In genomic region chr3:190519886-190520285, GRCh38 we compare ENCODE assay signal across 21 cellular contexts. TPM values are rescaled to one million over a fixed set of nuclear protein-coding genes. Genes with fewer than 3 reads are reported as not detected.
A peak's percentile ranks its signal among the peaks of the same experiment; 100 is the strongest.
DNase-seq lines count a peak whose midpoint lies in the region; TF ChIP-seq lines count a peak whose summit lies in the region.
"Had no signal": no experiment of that assay in that cellular context is flagged by ENCODE, and none has a peak within 500 bp of the region (broad histone marks: within the 10 kb centered on the region; RNA-seq: fewer than 3 reads in every experiment).

No MANE protein-coding gene starts in this region.

- H3K9me2 ChIP-seq in GM23248 (ENCODE audit: insufficient read depth): no peaks in the 10 kb centered on the region

- in situ Hi-C loops in GM23248 (cut with MboI): no loop called here

- H3K27me3 ChIP-seq in GM23248 (replicated peaks; ENCODE audit: insufficient read depth): no peaks in the 10 kb centered on the region
- H3K27me3 ChIP-seq in spleen (replicated peaks in 1 of 7): no peaks in the 10 kb centered on the region
- no peaks in the 10 kb centered on the region for H3K27me3 ChIP-seq in tibial artery
- H3K27me3 ChIP-seq: BLaER1 treated with 17β-estradiol and CSF1 and Interleukin-3, amounts not matched to agents 10 nM and 100 nM had no signal

- no peaks in the 10 kb centered on the region for H3K9me3 ChIP-seq in GM23248 (ENCODE audit: low read depth)
- no peaks in the 10 kb centered on the region for H3K9me3 ChIP-seq in SK-N-MC (ENCODE audit: low read depth, low read length)
- H3K9me3 ChIP-seq in spleen: peaks cover 0 to 4% (median 0%) of the 10 kb centered on the region in 8 donors
- no peaks in the 10 kb centered on the region for H3K9me3 ChIP-seq in tibial artery

- H3K36me3 ChIP-seq in GM23248 (ENCODE audit: low read depth): no peaks in the 10 kb centered on the region; the same call in 1 of the 2 replicates
- H3K36me3 ChIP-seq in SK-N-MC (ENCODE audit: insufficient read depth, low read length): peaks cover 40% of the 10 kb centered on the region
- peaks cover 0 to 6% (median 0%) of the 10 kb centered on the region in 6 donors for H3K36me3 ChIP-seq in spleen
- no peaks in the 10 kb centered on the region for H3K36me3 ChIP-seq in tibial artery

- no peaks in the 10 kb centered on the region for H4K20me1 ChIP-seq in GM23248 (ENCODE audit: insufficient read depth)

- H3K4me3 ChIP-seq in AG10803 (ENCODE audit: low read length): no peak overlapping the region
- no peak overlapping the region for H3K4me3 ChIP-seq in GM23248
- H3K4me3 ChIP-seq in SK-N-MC: peak overlapping the region; percentile 12; the same call in 1 of the 2 replicates
- no peak overlapping the region for H3K4me3 ChIP-seq in fibroblast of mammary gland (ENCODE audit: control insufficient read depth, low read depth, low read length)
- H3K4me3 ChIP-seq in spleen: no peak overlapping the region
- no peak overlapping the region for H3K4me3 ChIP-seq in tibial artery
- H3K4me3 ChIP-seq: BLaER1 treated with 17β-estradiol and CSF1 and Interleukin-3, amounts not matched to agents 10 nM and 100 nM had no signal

- intact Hi-C loops in spleen (cut with DNase I; ENCODE audit: low total_unique reads): no loop called here
- intact Hi-C loops in tibial artery (cut with DNase I; ENCODE audit: low total_unique reads): no loop called here

- H3K4me2 ChIP-seq in GM23248 (ENCODE audit: unreplicated experiment): no peak overlapping the region
- H3K4me2 ChIP-seq: BLaER1 treated with 17β-estradiol and CSF1 and Interleukin-3, amounts not matched to agents 10 nM and 100 nM had no signal

- WGBS in GM23248 (ENCODE audit: low coverage in 1 of 2, low lambda C conversion rate in 2 of 2, missing lambda C conversion rate in 2 of 2), 2 experiments: 33 to 48% methylated on average over 1 of the region's 1 CpG
- 45 to 95% (median 63%) methylated on average over 1 of the region's 1 CpG for WGBS in spleen, 5 donors

- TF ChIP-seq CTCF in AG10803 (conservative IDR thresholded peaks at IDR 0.05; ENCODE audit: low read length): no peak
- no peak for TF ChIP-seq CTCF in fibroblast of mammary gland (conservative IDR thresholded peaks at IDR 0.05; ENCODE audit: control insufficient read depth, insufficient read depth, low read depth, low read length)
- TF ChIP-seq CTCF in spleen (IDR thresholded peaks at IDR 0.05 in 8 of 11, conservative IDR thresholded peaks at IDR 0.05 in 3 of 11): no peak
- TF ChIP-seq CTCF in tibial artery (IDR thresholded peaks at IDR 0.05): no peak

- peaks cover 85% of the 10 kb centered on the region for H3K79me2 ChIP-seq in GM23248 (ENCODE audit: insufficient read depth)

- H3K4me1 ChIP-seq in GM23248 (ENCODE audit: insufficient read depth) (peaks cover 44% of the 10 kb centered on the region), spleen (peaks cover 0 to 31% (median 12%) of the 10 kb centered on the region in 6 donors), tibial artery (peaks cover 0 to 12% (median 6%) of the 10 kb centered on the region in 4 donors)

- DNase-seq in AG10803 (ENCODE audit: low read depth) (peak; percentile 54), GM23248 (peak; percentile 67), SK-N-MC (ENCODE audit: low read depth, low spot score) (no peak), fibroblast of mammary gland (ENCODE audit: low read depth) (peak; percentile 64), spleen (no peak), tibial artery (no peak), activated gamma-delta T cell treated with Interleukin-2 at 50 U/mL for 16 hours (no peak)
- DNase-seq in activated CD8-positive, alpha-beta memory T cell treated with anti-CD3 and anti-CD28 coated beads for 24 hours: no peak
- DNase-seq: CD4-positive, alpha-beta memory T cell; DMS153; GDM1; Karpas-422; MM.1S; NCI-H1092; NCI-H1436; NCI-H1930; NCI-H226; NCI-H510A treated with DMSO at 0.1 percent for 48 hours; NCI-H748 treated with DMSO at 0.1 percent for 48 hours; Right ventricle myocardium superior had no signal

- TF ChIP-seq POLR2A in spleen (IDR thresholded peaks at IDR 0.05): no peak

- no peak overlapping the region for H3K27ac ChIP-seq in GM23248
- no peak overlapping the region for H3K27ac ChIP-seq in SK-N-MC
- H3K27ac ChIP-seq in spleen: no peak overlapping the region
- H3K27ac ChIP-seq in tibial artery: no peak overlapping the region
- H3K27ac ChIP-seq: BLaER1 treated with 17β-estradiol and CSF1 and Interleukin-3, amounts not matched to agents 10 nM and 100 nM had no signal

- H3F3A ChIP-seq in GM23248 (ENCODE audit: insufficient read depth): peaks cover 44% of the 10 kb centered on the region

- no peak overlapping the region for H2AFZ ChIP-seq in GM23248

- H3K9ac ChIP-seq in GM23248 (no peak overlapping the region), SK-N-MC (ENCODE audit: insufficient read length) (no peak overlapping the region)
- H3K9ac ChIP-seq: BLaER1 treated with 17β-estradiol and CSF1 and Interleukin-3, amounts not matched to agents 10 nM and 100 nM had no signal

RNA-seq across cellular contexts. Expression of gene IL1RAP, which starts 6.0 kb away (rescaled TPM):
- 25.9 and 32.3 TPM in 2 replicates for total RNA-seq in GM23248 (2014; rRNA removed; shearing (Covaris generic))
- polyA plus RNA-seq in GM23248 (2016; fragmentation: Nextera tagmentation; extraction: Ambion mirVana) (17.0 and 17.5 TPM in 2 replicates), spleen (1 to 10 TPM; 1.1 to 1.6 (median 1.5) TPM)
- total RNA-seq in spleen: 10 to 100 TPM; 22.6 to 47.4 (median 28.1) TPM

Comparison
In these comparisons a context has a peak if more than half of its experiments do, and no peak if none do; other contexts are left out.
1. DNase-seq: peak in AG10803 (single experiment), GM23248 (single experiment) and fibroblast of mammary gland (single experiment); none in SK-N-MC (single experiment), spleen (single experiment), tibial artery (0 of 2), activated CD8-positive, alpha-beta memory T cell treated with anti-CD3 and anti-CD28 coated beads for 24 hours (single experiment) and activated gamma-delta T cell treated with Interleukin-2 at 50 U/mL for 16 hours (single experiment).